ENCODE assay signal across 11 cellular contexts in the genomic region with DNA sequence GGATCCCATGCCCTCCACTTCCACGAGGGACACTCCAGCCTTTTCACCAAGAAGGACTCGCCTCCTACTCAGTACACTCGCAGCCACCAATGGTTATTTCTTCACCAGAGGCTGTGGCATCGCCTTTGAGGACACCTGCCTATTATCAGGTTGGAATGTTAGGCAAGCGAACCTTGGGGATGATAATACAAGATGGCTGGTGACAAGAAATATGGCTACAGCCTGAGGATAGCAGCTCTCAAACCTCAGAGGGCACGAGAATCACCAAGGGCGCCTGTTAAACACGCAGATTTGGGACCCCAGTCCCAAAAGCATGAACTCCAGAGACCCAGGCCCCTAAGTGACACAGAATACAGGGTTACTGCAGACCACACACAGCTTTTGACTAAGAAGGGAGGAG. TPM values are rescaled to one million over a fixed set of nuclear protein-coding genes. Genes with fewer than 3 reads are reported as not detected.
A peak's percentile ranks its signal among the peaks of the same experiment; 100 is the strongest.
DNase-seq lines count a peak whose midpoint lies in the region; ATAC-seq and TF ChIP-seq lines count a peak whose summit lies in the region.
"Had no signal": no experiment of that assay in that cellular context is flagged by ENCODE, and none has a peak within 500 bp of the region (broad histone marks: within the 10 kb centered on the region; RNA-seq: fewer than 3 reads in every experiment).

No MANE protein-coding gene starts in this region.

- H3K4me1 ChIP-seq in stomach smooth muscle (ENCODE audit: control insufficient read depth, insufficient read depth, low read length) = peaks cover 46% of the 10 kb centered on the region
- peaks cover 53% of the 10 kb centered on the region for H3K4me1 ChIP-seq in upper lobe of right lung

- H3K9ac ChIP-seq in stomach smooth muscle (ENCODE audit: low read length in 2 of 2) = peak overlapping the region; percentile 51 to 69

- no peak overlapping the region for H3K4me3 Mint-ChIP-seq in activated CD8-positive, alpha-beta memory T cell treated with anti-CD3 and anti-CD28 coated beads, Interleukin-2, amount 10 ng/mL, durations not matched to agents 7 days and 5 days
- H3K4me3 Mint-ChIP-seq in T-cell = peak overlapping the region; percentile 42 to 80 (median 44)
- H3K4me3 Mint-ChIP-seq in immature natural killer cell = peak overlapping the region; percentile 70 to 83 (median 76)

- intact Hi-C loops in upper lobe of right lung (cut with DNase I) = no loop called here

- DNase-seq in activated CD8-positive, alpha-beta memory T cell treated with anti-CD3 and anti-CD28 coated beads, Interleukin-2, amount 10 ng/mL, durations not matched to agents 7 days and 5 days = no peak
- DNase-seq in activated CD8-positive, alpha-beta memory T cell treated with anti-CD3 and anti-CD28 coated beads, Interleukin-2, amount 50 U/mL, for 48 hours = no peak
- DNase-seq in T-cell (no peak), immature natural killer cell (no peak), HPDE6-E6E7 (ENCODE audit: extremely low spot score) (no peak), upper lobe of right lung (no peak)
- DNase-seq: lower lobe of right lung had no signal

- no peaks in the 10 kb centered on the region for H3K9me3 ChIP-seq in stomach smooth muscle (ENCODE audit: control insufficient read depth in 2 of 2, low read length in 2 of 2)
- no peaks in the 10 kb centered on the region for H3K9me3 ChIP-seq in upper lobe of right lung
- H3K9me3 ChIP-seq: lower lobe of right lung had no signal

- no peaks in the 10 kb centered on the region for H3K27me3 ChIP-seq in stomach smooth muscle (ENCODE audit: control insufficient read depth in 1 of 2, insufficient read depth in 2 of 2, low read length in 2 of 2)
- H3K27me3 ChIP-seq in upper lobe of right lung = no peaks in the 10 kb centered on the region
- H3K27me3 ChIP-seq: cardiac muscle cell had no signal

- H3K9me3 Mint-ChIP-seq in activated CD8-positive, alpha-beta memory T cell treated with anti-CD3 and anti-CD28 coated beads, Interleukin-2, amount 10 ng/mL, durations not matched to agents 7 days and 5 days (ENCODE audit: low read depth) = no peaks in the 10 kb centered on the region
- no peaks in the 10 kb centered on the region for H3K9me3 Mint-ChIP-seq in T-cell
- H3K9me3 Mint-ChIP-seq in immature natural killer cell = no peaks in the 10 kb centered on the region

- H3K36me3 ChIP-seq in stomach smooth muscle (ENCODE audit: control insufficient read depth in 2 of 2, insufficient read depth in 2 of 2, low read length in 2 of 2) (no peaks in the 10 kb centered on the region), upper lobe of right lung (no peaks in the 10 kb centered on the region)
- H3K36me3 ChIP-seq: cardiac muscle cell had no signal

- peak overlapping the region; percentile 77 to 80 for H3K4me3 ChIP-seq in stomach smooth muscle (ENCODE audit: low read length in 2 of 2)
- H3K4me3 ChIP-seq in upper lobe of right lung = no peak overlapping the region
- H3K4me3 ChIP-seq: K562 had no signal

- POLR2A ChIA-PET in T-cell (lab: Charles Lee) = no interaction called here

- peak overlapping the region; percentile 40 for H3K27ac Mint-ChIP-seq in activated CD8-positive, alpha-beta memory T cell treated with anti-CD3 and anti-CD28 coated beads, Interleukin-2, amount 10 ng/mL, durations not matched to agents 7 days and 5 days
- H3K27ac Mint-ChIP-seq in T-cell (peak overlapping the region; percentile 87 to 91), immature natural killer cell (peak overlapping the region; percentile 76 to 95 (median 89))

- peak overlapping the region; percentile 80 for H3K27ac ChIP-seq in stomach smooth muscle (ENCODE audit: low read length)
- no peak overlapping the region for H3K27ac ChIP-seq in upper lobe of right lung
- H3K27ac ChIP-seq: lower lobe of right lung had no signal

- peaks cover 8% of the 10 kb centered on the region for H3K36me3 Mint-ChIP-seq in activated CD8-positive, alpha-beta memory T cell treated with anti-CD3 and anti-CD28 coated beads, Interleukin-2, amount 10 ng/mL, durations not matched to agents 7 days and 5 days
- H3K36me3 Mint-ChIP-seq in T-cell (peaks cover 17% of the 10 kb centered on the region), immature natural killer cell (peaks cover 0 to 3% (median 0%) of the 10 kb centered on the region in 3 donors)

- peaks cover 81% of the 10 kb centered on the region for H3K4me1 Mint-ChIP-seq in activated CD8-positive, alpha-beta memory T cell treated with anti-CD3 and anti-CD28 coated beads, Interleukin-2, amount 10 ng/mL, durations not matched to agents 7 days and 5 days
- H3K4me1 Mint-ChIP-seq in T-cell = peaks cover 95 to 96% (median 95%) of the 10 kb centered on the region in 3 donors
- H3K4me1 Mint-ChIP-seq in immature natural killer cell = peaks cover 94 to 99% of the 10 kb centered on the region in 2 donors

- CTCF ChIA-PET in activated CD8-positive, alpha-beta memory T cell treated with anti-CD3 and anti-CD28 coated beads, Interleukin-2, amount 10 ng/mL, durations not matched to agents 7 days and 5 days (lab: Charles Lee) = interaction anchor here (4.2 kb wide), 1 partner anchor 12 kb away, joined by 22 read pairs; no protein-coding TSS in a partner anchor
- CTCF ChIA-PET in T-cell (lab: Charles Lee) = no interaction called here

- ATAC-seq in activated CD8-positive, alpha-beta memory T cell treated with anti-CD3 and anti-CD28 coated beads, Interleukin-2, amount 10 ng/mL, durations not matched to agents 7 days and 5 days = no peak
- no peak for ATAC-seq in T-cell (replicated peaks in 1 of 4)
- no peak for ATAC-seq in GM18907 (IDR thresholded peaks at IDR 0.05; ENCODE audit: unreplicated experiment)
- no peak for ATAC-seq in upper lobe of right lung
- ATAC-seq: K562 had no signal

- TF ChIP-seq CTCF in upper lobe of right lung (IDR thresholded peaks at IDR 0.05) = no peak

- no peaks in the 10 kb centered on the region for H3K27me3 Mint-ChIP-seq in activated CD8-positive, alpha-beta memory T cell treated with anti-CD3 and anti-CD28 coated beads, Interleukin-2, amount 10 ng/mL, durations not matched to agents 7 days and 5 days
- no peaks in the 10 kb centered on the region for H3K27me3 Mint-ChIP-seq in T-cell
- H3K27me3 Mint-ChIP-seq in immature natural killer cell (ENCODE audit: low read depth in 3 of 3) = peaks cover 2 to 25% (median 6%) of the 10 kb centered on the region in 3 donors

RNA-seq across cellular contexts. Expression of a gene that starts 58.1 kb away (rescaled TPM):
- 100 to 1,000 TPM; 151 to 156 TPM for total RNA-seq in activated CD8-positive, alpha-beta memory T cell treated with anti-CD3 and anti-CD28 coated beads, Interleukin-2, amount 10 ng/mL, durations not matched to agents 7 days and 5 days
- total RNA-seq in T-cell (100 to 1,000 TPM; 357 to 509 (median 372) TPM), upper lobe of right lung (103 TPM)
- 100 to 1,000 TPM; 176 to 336 (median 233) TPM for polyA plus RNA-seq in immature natural killer cell
